8 cellular contexts compared by ENCODE assay signal in the genomic region with DNA sequence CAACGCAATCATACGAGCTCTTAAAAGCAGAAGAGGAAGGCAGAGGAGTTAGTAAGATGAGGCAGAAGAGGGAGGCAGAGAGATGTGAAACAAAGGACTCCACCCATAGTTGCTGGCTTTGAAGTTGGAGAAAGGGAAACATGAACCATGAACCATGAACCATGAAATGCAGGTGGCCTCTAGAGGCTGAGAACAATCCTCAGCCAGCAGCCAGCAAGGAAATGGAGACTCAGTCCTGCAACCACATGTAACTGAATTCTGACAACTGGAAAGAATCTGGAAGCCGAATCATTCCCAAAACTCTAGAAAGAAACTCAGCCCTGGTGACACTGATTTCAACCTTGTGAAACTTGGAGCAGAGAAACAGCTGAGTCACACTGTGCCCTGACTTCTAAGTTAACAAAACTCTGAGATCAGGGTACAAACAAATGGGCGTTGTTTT. TPM values are rescaled to one million over a fixed set of nuclear protein-coding genes. Genes with fewer than 3 reads are reported as not detected.
A peak's percentile ranks its signal among the peaks of the same experiment; 100 is the strongest.
DNase-seq lines count a peak whose midpoint lies in the region; ATAC-seq, FAIRE-seq and TF ChIP-seq lines count a peak whose summit lies in the region.

No MANE protein-coding gene starts in this region.

- H3K4me1 Mint-ChIP-seq in activated naive CD4-positive, alpha-beta T cell treated with anti-CD3 and anti-CD28 coated beads, Interleukin-2, amount 10 ng/mL, durations not matched to agents 7 days and 5 days: peaks cover 46% of the 10 kb centered on the region
- H3K4me1 Mint-ChIP-seq in naive thymus-derived CD8-positive, alpha-beta T cell: peaks cover 24 to 52% (median 39%) of the 10 kb centered on the region in 4 donors

- H3K36me3 ChIP-seq in Loucy (ENCODE audit: insufficient read depth, low read length): no peaks in the 10 kb centered on the region
- H3K36me3 ChIP-seq in K562 (ENCODE audit: control insufficient read depth, insufficient read depth, low read length): no peaks in the 10 kb centered on the region

- H3K27ac Mint-ChIP-seq in activated naive CD4-positive, alpha-beta T cell treated with anti-CD3 and anti-CD28 coated beads, Interleukin-2, amount 10 ng/mL, durations not matched to agents 7 days and 5 days: no peak overlapping the region
- H3K27ac Mint-ChIP-seq in naive thymus-derived CD8-positive, alpha-beta T cell: no peak overlapping the region

- TF ChIP-seq POLR2A in K562 (conservative IDR thresholded peaks at IDR 0.05): no peak

- H3K4me3 ChIP-seq in Loucy (ENCODE audit: low read length, poor library complexity, severe bottlenecking): peak overlapping the region; percentile 29
- no peak overlapping the region for H3K4me3 ChIP-seq in K562

- peak in 1 of 2 experiments; percentile 46; a peak in 2 of 4 replicates for TF ChIP-seq RAD21 in K562 (CRISPR knock-in tag; conservative IDR thresholded peaks at IDR 0.05 in 1 of 2, IDR thresholded peaks at IDR 0.05 in 1 of 2)

- TF ChIP-seq EP300 in K562 (IDR thresholded peaks at IDR 0.05; ENCODE audit: low read length): no peak; the same call in 1 of the 2 replicates

- no peaks in the 10 kb centered on the region for H3F3A ChIP-seq in Loucy (ENCODE audit: low read depth)

- CTCF ChIA-PET in activated naive CD4-positive, alpha-beta T cell treated with anti-CD3 and anti-CD28 coated beads, Interleukin-2, amount 10 ng/mL, durations not matched to agents 7 days and 5 days (lab: Charles Lee): interaction anchor here (0.7 to 3.1 kb wide), 17 partner anchors 10 to 385 kb away, joined by 3 to 33 read pairs (median 4); partner anchors contain the start of gene DIPK1A
- CTCF ChIA-PET in K562 (lab: Yijun Ruan, JAX; ENCODE audit: low intra/inter-chr PET ratio): no interaction called here

- no peaks in the 10 kb centered on the region for H3K9me3 ChIP-seq in Loucy (ENCODE audit: insufficient read depth, low read depth, low read length)
- no peaks in the 10 kb centered on the region for H3K9me3 ChIP-seq in K562 (replicated peaks; ENCODE audit: control insufficient read depth, insufficient read depth, low read depth, low read length)

- no peaks in the 10 kb centered on the region for H3K27me3 Mint-ChIP-seq in activated naive CD4-positive, alpha-beta T cell treated with anti-CD3 and anti-CD28 coated beads, Interleukin-2, amount 10 ng/mL, durations not matched to agents 7 days and 5 days
- H3K27me3 Mint-ChIP-seq in naive thymus-derived CD8-positive, alpha-beta T cell: no peaks in the 10 kb centered on the region

- H3K9ac ChIP-seq in Loucy (ENCODE audit: low read depth, low read length, poor library complexity, severe bottlenecking) (peak overlapping the region; percentile 10), K562 (ENCODE audit: insufficient read depth in 1 of 2, low read depth in 2 of 2, low read length in 2 of 2) (peak overlapping the region; percentile 1 to 22; a peak in 2 of 4 replicates)

- TF ChIP-seq CTCF in Loucy (conservative IDR thresholded peaks at IDR 0.05; ENCODE audit: low read length) (peak; percentile 22), K562 (IDR thresholded peaks at IDR 0.05 in 2 of 3, conservative IDR thresholded peaks at IDR 0.05 in 1 of 3; ENCODE audit: insufficient read depth in 2 of 3, low read depth in 1 of 3, low read length in 3 of 3) (peak in 2 of 3 experiments; percentile 36 to 38; a peak in 4 of 6 replicates)

- H3K36me3 Mint-ChIP-seq in activated naive CD4-positive, alpha-beta T cell treated with anti-CD3 and anti-CD28 coated beads, Interleukin-2, amount 10 ng/mL, durations not matched to agents 7 days and 5 days: peaks cover 15% of the 10 kb centered on the region
- H3K36me3 Mint-ChIP-seq in naive thymus-derived CD8-positive, alpha-beta T cell: peaks cover 0 to 6% (median 2%) of the 10 kb centered on the region in 3 donors

- H3K9me2 ChIP-seq in Loucy (replicated peaks; ENCODE audit: low read depth, low read length): no peaks in the 10 kb centered on the region

- peak overlapping the region; percentile 60 for H3K4me2 ChIP-seq in Loucy (ENCODE audit: low read depth, low read length, poor library complexity, severe bottlenecking)
- peak overlapping the region; percentile 42 for H3K4me2 ChIP-seq in K562 (ENCODE audit: insufficient read depth, low read length)

- no TSS peak for BruUV-seq in K562 (replicated peaks; lab: Mats Ljungman, UMichigan)

- peak overlapping the region; percentile 23; the same call in 2 of the 3 replicates for H3K27ac ChIP-seq in K562 (ENCODE audit: extremely low read depth, low read depth, low read length)

- H4K20me1 ChIP-seq in Loucy (ENCODE audit: insufficient read depth, low read length, poor library complexity, severe bottlenecking) (no peaks in the 10 kb centered on the region), K562 (replicated peaks; ENCODE audit: control insufficient read depth, insufficient read depth, low read length) (no peaks in the 10 kb centered on the region)

- POLR2A ChIA-PET in K562 (lab: Yijun Ruan, JAX): interaction anchor here (1.0 to 1.1 kb wide), 2 partner anchors 11 to 117 kb away, joined by 3 read pairs; no protein-coding TSS in a partner anchor
- POLR2A ChIA-PET in naive thymus-derived CD8-positive, alpha-beta T cell (lab: Charles Lee): interaction anchor here (2.4 kb wide), 1 partner anchor 10 kb away, joined by 20 read pairs; the partner anchor contains the start of gene DIPK1A

- no peaks in the 10 kb centered on the region for H3K9me1 ChIP-seq in K562 (ENCODE audit: control insufficient read depth, insufficient read depth, low read length)

- FAIRE-seq in K562 (lab: Jason Lieb, UNC): peak; percentile 90

- no peak overlapping the region for H3K4me3 Mint-ChIP-seq in activated naive CD4-positive, alpha-beta T cell treated with anti-CD3 and anti-CD28 coated beads, Interleukin-2, amount 10 ng/mL, durations not matched to agents 7 days and 5 days
- H3K4me3 Mint-ChIP-seq in naive thymus-derived CD8-positive, alpha-beta T cell: no peak overlapping the region

- in situ Hi-C loops in K562 (cut with MboI): no loop called here

- 3% methylated on average over 4 of the region's 4 CpGs for WGBS in K562 (ENCODE audit: insufficient coverage, low coverage, missing lambda C conversion rate)

- H2AFZ ChIP-seq in Loucy (ENCODE audit: low read length) (peak overlapping the region; percentile 79), K562 (ENCODE audit: low read depth, low read length) (peak overlapping the region; percentile 77)

- intact Hi-C loops in K562 (cut with micrococcal nuclease): loop anchor here (5.0 kb wide), 2 partner anchors 41 to 49 kb away; no protein-coding TSS in a partner anchor

- H3K27me3 ChIP-seq in Loucy (ENCODE audit: insufficient read depth, low read length, poor library complexity, severe bottlenecking): no peaks in the 10 kb centered on the region
- no peaks in the 10 kb centered on the region for H3K27me3 ChIP-seq in K562 (ENCODE audit: control insufficient read depth in 2 of 2, insufficient read depth in 2 of 2, low read length in 2 of 2)

- H3K79me2 ChIP-seq in Loucy (ENCODE audit: insufficient read depth, low read length): peaks cover 38% of the 10 kb centered on the region
- no peaks in the 10 kb centered on the region for H3K79me2 ChIP-seq in K562 (ENCODE audit: control insufficient read depth, insufficient read depth, low read length)

- H3K4me1 ChIP-seq in Loucy (ENCODE audit: insufficient read depth, low read length, poor library complexity, severe bottlenecking) (peaks cover 51% of the 10 kb centered on the region), K562 (replicated peaks in 1 of 2; ENCODE audit: control insufficient read depth in 2 of 2, insufficient read depth in 2 of 2, low read length in 2 of 2) (peaks cover 6 to 28% of the 10 kb centered on the region in 2 experiments; a peak in 4 of 5 replicates)

- DNase-seq in activated naive CD4-positive, alpha-beta T cell treated with anti-CD3 and anti-CD28 coated beads, Interleukin-2, amount 10 ng/mL, durations not matched to agents 7 days and 5 days: peak; percentile 58
- no peak for DNase-seq in activated naive CD4-positive, alpha-beta T cell treated with anti-CD3 and anti-CD28 coated beads, Interleukin-2, amount 50 U/mL, for 16 hours
- peak in 2 of 4 experiments; percentile 49 to 67 for DNase-seq in K562 (ENCODE audit: extremely low read depth in 1 of 4, low spot score in 3 of 4)
- DNase-seq in naive thymus-derived CD8-positive, alpha-beta T cell: peak in 3 of 10 donors; percentile 9 to 41 (median 31)
- no peak for DNase-seq in activated gamma-delta T cell (lab: John Stamatoyannopoulos, UW)
- no peak for DNase-seq in stimulated activated CD4-positive, alpha-beta T cell treated with anti-CD3 and anti-CD28 coated beads, Interleukin-2, amount 100 ng/mL, for 48 hours

- no peaks in the 10 kb centered on the region for H3K9me3 Mint-ChIP-seq in activated naive CD4-positive, alpha-beta T cell treated with anti-CD3 and anti-CD28 coated beads, Interleukin-2, amount 10 ng/mL, durations not matched to agents 7 days and 5 days
- no peaks in the 10 kb centered on the region for H3K9me3 Mint-ChIP-seq in naive thymus-derived CD8-positive, alpha-beta T cell

- peak; percentile 60 for ATAC-seq in GM21825 (IDR thresholded peaks at IDR 0.05; ENCODE audit: unreplicated experiment)
- peak; percentile 86 for ATAC-seq in K562
- peak; percentile 88 to 89 for ATAC-seq in naive thymus-derived CD8-positive, alpha-beta T cell

TF ChIP-seq in K562, 482 proteins besides CTCF, POLR2A, EP300 and RAD21 (continues in another document):
- TF ChIP-seq NR2C1 (IDR thresholded peaks at IDR 0.05) (peak; percentile 61; the same call in 1 of the 2 replicates), NR2C1 (tag; IDR thresholded peaks at IDR 0.05) (peak; percentile 69; the same call in 1 of the 2 replicates), KDM1A (IDR thresholded peaks at IDR 0.05) (peak; percentile 69 to 72)

RNA-seq across cellular contexts. Expression of gene DIPK1A, which starts 10.1 kb away (rescaled TPM):
- 2.0 and 4.2 TPM in 2 replicates for total RNA-seq in K562 (2011; cell fraction: chromatin; rRNA removed; ENCODE audit: low replicate concordance)
- total RNA-seq in K562 (2011; cell fraction: nucleolus; rRNA removed): 1.5 and 1.7 TPM in 2 replicates
- 3.3 and 4.8 TPM in 2 replicates for total RNA-seq in K562 (2011; cell fraction: nucleoplasm; rRNA removed)
- total RNA-seq in K562 (2014; rRNA removed): 0.54 and 0.69 TPM in 2 replicates
- total RNA-seq in K562 (2014; rRNA removed; fragmentation: Illumina TruSeq; extraction: Trizol): 1.3 and 1.9 TPM in 2 replicates
- 1.1 and 1.2 TPM in 2 replicates for total RNA-seq in K562 (2015; rRNA removed; fragmentation: Illumina TruSeq; extraction: Trizol)
- total RNA-seq in K562 (2021): 1.3 TPM in 2 replicates
- 1.4 and 2.0 TPM in 2 replicates for polyA plus RNA-seq in K562 (2011; rRNA removed)
- polyA plus RNA-seq in K562 (2011; cell fraction: cytosol; rRNA removed): 0.19 and 0.84 TPM in 2 replicates
- polyA plus RNA-seq in K562 (2011; cell fraction: nucleus; rRNA removed): 0.51 TPM in 2 replicates
- polyA plus RNA-seq in K562 (2012): 2.6 and 3.5 TPM in 2 replicates
- polyA plus RNA-seq in K562 (2014; fragmentation: Illumina TruSeq; extraction: Trizol): 1.5 TPM in 2 replicates
- 1 to 10 TPM; 2.4 to 2.5 TPM for polyA plus RNA-seq in K562 (2014; fragmentation: Nextera tagmentation; extraction: Ambion mirVana)
- 0.65 and 0.91 TPM in 2 replicates for polyA plus RNA-seq in K562 (2014; rRNA removed)
- polyA minus RNA-seq in K562 (2011; rRNA and poly(A)+ RNA removed): 2.1 and 2.7 TPM in 2 replicates
- 0.73 and 0.76 TPM in 2 replicates for polyA minus RNA-seq in K562 (2011; cell fraction: cytosol; rRNA and poly(A)+ RNA removed)
- 0.56 and 0.67 TPM in 2 replicates for polyA minus RNA-seq in K562 (2011; cell fraction: nucleus; rRNA and poly(A)+ RNA removed)
- total RNA-seq in naive thymus-derived CD8-positive, alpha-beta T cell: 10 to 100 TPM; 12.0 to 14.8 TPM
- polyA plus RNA-seq in naive thymus-derived CD8-positive, alpha-beta T cell: 10 to 100 TPM; 11.5 to 14.5 (median 14.1) TPM
